9 cellular contexts compared by ENCODE assay signal in genomic region chr9:72577212-72577753, GRCh38. TPM values are rescaled to one million over a fixed set of nuclear protein-coding genes. Genes with fewer than 3 reads are reported as not detected.
DNase-seq lines count a peak whose midpoint lies in the region; ATAC-seq and TF ChIP-seq lines count a peak whose summit lies in the region.
"Had no signal": no experiment of that assay in that cellular context is flagged by ENCODE, and none has a peak within 500 bp of the region (broad histone marks: within the 10 kb centered on the region; RNA-seq: fewer than 3 reads in every experiment).

No MANE protein-coding gene starts in this region.

- no peak for TF ChIP-seq POLR2A in right lobe of liver (IDR thresholded peaks at IDR 0.05)
- TF ChIP-seq POLR2A in uterus (IDR thresholded peaks at IDR 0.05) = no peak

- intact Hi-C loops in right lobe of liver (cut with DNase I) (no loop called here), uterus (cut with DNase I; ENCODE audit: low total_unique reads) (no loop called here)

- 14% methylated on average over 4 of the region's 4 CpGs for WGBS in right lobe of liver (ENCODE audit: insufficient coverage, low coverage, low lambda C conversion rate, missing lambda C conversion rate)

- ATAC-seq in right lobe of liver (peak; percentile 77 to 81 (median 78)), GM21723 (IDR thresholded peaks at IDR 0.05; ENCODE audit: unreplicated experiment) (no peak)

- H3K4me1 ChIP-seq in right lobe of liver (peaks cover 0 to 19% (median 2%) of the 10 kb centered on the region in 4 donors), uterus (peaks cover 5 to 23% of the 10 kb centered on the region in 2 donors)

- H3K9me3 ChIP-seq in right lobe of liver (no peaks in the 10 kb centered on the region), uterus (no peaks in the 10 kb centered on the region)

- TF ChIP-seq CTCF in cardiac fibroblast (IDR thresholded peaks at IDR 0.05; ENCODE audit: low read depth, low read length) (no peak), right lobe of liver (IDR thresholded peaks at IDR 0.05) (no peak), uterus (IDR thresholded peaks at IDR 0.05) (no peak)

- H3K4me3 ChIP-seq in cardiac fibroblast (replicated peaks in 1 of 2; ENCODE audit: low read depth in 2 of 2, low read length in 2 of 2) (no peak overlapping the region), right lobe of liver (no peak overlapping the region), uterus (no peak overlapping the region)

- H3K36me3 ChIP-seq in right lobe of liver = no peaks in the 10 kb centered on the region
- H3K36me3 ChIP-seq in uterus = no peaks in the 10 kb centered on the region

- no peaks in the 10 kb centered on the region for H3K27me3 ChIP-seq in right lobe of liver
- H3K27me3 ChIP-seq in uterus = no peaks in the 10 kb centered on the region

- H3K27ac ChIP-seq in right lobe of liver (peak overlapping the region; percentile 41 to 78 (median 67)), uterus (peak overlapping the region; percentile 78 to 82)

- DNase-seq in DMS153 (lab: John Stamatoyannopoulos, UW) (peak; percentile 7), DMS153 treated with DMSO at 0.1 percent for 48 hours (lab: John Stamatoyannopoulos, UW; ENCODE audit: unreplicated experiment) (no peak), cardiac fibroblast (ENCODE audit: low read depth in 2 of 2) (peak; percentile 91 to 93), right lobe of liver (peak in 1 of 3 donors; percentile 54), uterus (peak; percentile 23 to 47)
- no peak for DNase-seq in activated CD4-positive, alpha-beta T cell treated with anti-CD3 and anti-CD28 coated beads, Interleukin-2, amount 50 U/mL, for 1 hour
- DNase-seq in stimulated activated naive CD4-positive, alpha-beta T cell (lab: John Stamatoyannopoulos, UW) = no peak
- DNase-seq: NK-92 treated with Interleukin-12 subunit alpha and Interleukin-12 subunit beta, amount 100 ng/mL, for 24 hours had no signal

RNA-seq across cellular contexts. Expression of gene TMC1, which starts 55.9 kb away (rescaled TPM):
- total RNA-seq in right lobe of liver (under 1 TPM in 2 of 6 experiments, not detected in 4; 0.06 to 0.42 TPM), uterus (under 1 TPM in 3 of 4 donors, not detected in 1; under 0.01 to 0.95 (median 0.90) TPM)

Comparison
In these comparisons a context has a peak if more than half of its experiments do, and no peak if none do; other contexts are left out.
1. DNase-seq: peak in DMS153 (single experiment), cardiac fibroblast (2 of 2) and uterus (2 of 2); none in DMS153 treated with DMSO at 0.1 percent for 48 hours (single experiment), activated CD4-positive, alpha-beta T cell treated with anti-CD3 and anti-CD28 coated beads, Interleukin-2, amount 50 U/mL, for 1 hour (single experiment) and stimulated activated naive CD4-positive, alpha-beta T cell (0 of 6).